1 cellular context compared by ENCODE assay signal in genomic region chr10:102743078-102743587, GRCh38.
TF ChIP-seq lines count a peak whose summit lies in the region.

No MANE protein-coding gene starts in this region.

TF ChIP-seq in K562, 482 proteins besides CTCF, POLR2A, EP300 and RAD21 (continued from another document and continues in another):
- no peak for TF ChIP-seq CEBPB (tag; IDR thresholded peaks at IDR 0.05)
- no peak for TF ChIP-seq E2F1 (CRISPR knock-in tag; IDR thresholded peaks at IDR 0.05)
- no peak for TF ChIP-seq ZHX1 (conservative IDR thresholded peaks at IDR 0.05; ENCODE audit: low read length)
- no peak for TF ChIP-seq ZNF561 (CRISPR knock-in tag; conservative IDR thresholded peaks at IDR 0.05)
- TF ChIP-seq PURB (CRISPR knock-in tag; IDR thresholded peaks at IDR 0.05; ENCODE audit: low read depth): no peak
- no peak for TF ChIP-seq FOXP1 (CRISPR knock-in tag; IDR thresholded peaks at IDR 0.05)
- no peak for TF ChIP-seq ZNF140 (CRISPR knock-in tag; IDR thresholded peaks at IDR 0.05)
- TF ChIP-seq NR2F6 (CRISPR knock-in tag; IDR thresholded peaks at IDR 0.05): no peak
- TF ChIP-seq ZNF143 (CRISPR knock-in tag; IDR thresholded peaks at IDR 0.05): no peak
- no peak for TF ChIP-seq ZBTB33 (CRISPR knock-in tag; IDR thresholded peaks at IDR 0.05)
- TF ChIP-seq GTF2A2 (tag; IDR thresholded peaks at IDR 0.05): peak; percentile 56; the same call in 1 of the 2 replicates
- TF ChIP-seq CREB1 (IDR thresholded peaks at IDR 0.05): no peak
- no peak for TF ChIP-seq CREB1 (CRISPR knock-in tag; IDR thresholded peaks at IDR 0.05)
- no peak for TF ChIP-seq USF1 (CRISPR knock-in tag; IDR thresholded peaks at IDR 0.05)
- TF ChIP-seq NELFE (IDR thresholded peaks at IDR 0.05; ENCODE audit: insufficient read depth, insufficient read length): no peak
- TF ChIP-seq RBM15 (IDR thresholded peaks at IDR 0.05; ENCODE audit: insufficient read depth, low read length): no peak
- no peak for TF ChIP-seq HOXB6 (CRISPR knock-in tag; IDR thresholded peaks at IDR 0.05; ENCODE audit: borderline replicate concordance)
- TF ChIP-seq CTBP1 (IDR thresholded peaks at IDR 0.05; ENCODE audit: borderline replicate concordance): no peak
- TF ChIP-seq CBX5 (IDR thresholded peaks at IDR 0.05; ENCODE audit: borderline replicate concordance, low read depth): no peak
- TF ChIP-seq MCM2 (IDR thresholded peaks at IDR 0.05; ENCODE audit: low read depth): no peak
- no peak for TF ChIP-seq SIN3B (IDR thresholded peaks at IDR 0.05; ENCODE audit: low read depth)
- TF ChIP-seq NFYB (IDR thresholded peaks at IDR 0.05; ENCODE audit: extremely low read depth, insufficient read length): no peak
- no peak for TF ChIP-seq NCOA4 (IDR thresholded peaks at IDR 0.05; ENCODE audit: partially characterized antibody)
- TF ChIP-seq RBM39 (optimal IDR thresholded peaks at IDR 0.05; ENCODE audit: low read depth, low read length): no peak
- TF ChIP-seq ZFPM2 (CRISPR knock-in tag; IDR thresholded peaks at IDR 0.05): no peak
- peak; percentile 72 for TF ChIP-seq DDX20 (tag; IDR thresholded peaks at IDR 0.05; ENCODE audit: low read depth)
- TF ChIP-seq ZNF512 (tag; IDR thresholded peaks at IDR 0.05): 0 out of 2 replicates have a peak, but pooled peaks have one; percentile 45
- no peak for TF ChIP-seq TCF7L2 (IDR thresholded peaks at IDR 0.05; ENCODE audit: low read depth, low read length)
- no peak for TF ChIP-seq TRIM25 (IDR thresholded peaks at IDR 0.05; ENCODE audit: borderline replicate concordance)
- no peak for TF ChIP-seq EZH2 (IDR thresholded peaks at IDR 0.05; ENCODE audit: borderline replicate concordance, low read depth, low read length)
- TF ChIP-seq HIVEP1 (CRISPR knock-in tag; IDR thresholded peaks at IDR 0.05): no peak
- no peak for TF ChIP-seq CHD2 (IDR thresholded peaks at IDR 0.05; ENCODE audit: low read depth, low read length)
- TF ChIP-seq ZKSCAN8 (CRISPR knock-in tag; IDR thresholded peaks at IDR 0.05): no peak
- TF ChIP-seq ZNF644 (tag; IDR thresholded peaks at IDR 0.05; ENCODE audit: low read depth): peak; percentile 79; the same call in 1 of the 2 replicates
- TF ChIP-seq MYC (IDR thresholded peaks at IDR 0.05; ENCODE audit: low read depth, low read length): no peak
- TF ChIP-seq MYC (CRISPR knock-in tag; IDR thresholded peaks at IDR 0.05; ENCODE audit: borderline replicate concordance, low read depth): peak; percentile 67; the same call in 1 of the 2 replicates
- no peak for TF ChIP-seq CSDE1 (IDR thresholded peaks at IDR 0.05)
- TF ChIP-seq ZNF445 (CRISPR knock-in tag; IDR thresholded peaks at IDR 0.05; ENCODE audit: low read depth): no peak
- TF ChIP-seq PHF21A (IDR thresholded peaks at IDR 0.05; ENCODE audit: borderline replicate concordance, low read depth): no peak
- TF ChIP-seq ZFP1 (CRISPR knock-in tag; IDR thresholded peaks at IDR 0.05): no peak
- TF ChIP-seq SMARCC2 (IDR thresholded peaks at IDR 0.05; ENCODE audit: low read depth): no peak
- no peak for TF ChIP-seq E2F6 (IDR thresholded peaks at IDR 0.05; ENCODE audit: borderline replicate concordance in 1 of 2, extremely low read depth in 1 of 2, insufficient read depth in 1 of 2, insufficient read length in 1 of 2, low read depth in 1 of 2, low read length in 1 of 2, poor library complexity in 1 of 2, severe bottlenecking in 1 of 2)
- no peak for TF ChIP-seq PHB (CRISPR knock-in tag; IDR thresholded peaks at IDR 0.05)
- no peak for TF ChIP-seq NR2C1 (IDR thresholded peaks at IDR 0.05)
- TF ChIP-seq NR2C1 (tag; IDR thresholded peaks at IDR 0.05): peak; percentile 44; the same call in 1 of the 2 replicates
- TF ChIP-seq ZNF589 (CRISPR knock-in tag; IDR thresholded peaks at IDR 0.05; ENCODE audit: low read depth): no peak; the same call in 1 of the 2 replicates
- TF ChIP-seq NR4A1 (CRISPR knock-in tag; IDR thresholded peaks at IDR 0.05): no peak
- peak; percentile 96 for TF ChIP-seq NR4A1 (tag; IDR thresholded peaks at IDR 0.05)
- no peak for TF ChIP-seq NFRKB (IDR thresholded peaks at IDR 0.05; ENCODE audit: low read depth)
- no peak for TF ChIP-seq HMG20A (CRISPR knock-in tag; conservative IDR thresholded peaks at IDR 0.05)
- TF ChIP-seq ZNF41 (CRISPR knock-in tag; conservative IDR thresholded peaks at IDR 0.05): 0 out of 2 replicates have a peak, but pooled peaks have one; percentile 9
- no peak for TF ChIP-seq DEAF1 (CRISPR knock-in tag; IDR thresholded peaks at IDR 0.05)
- TF ChIP-seq MTA1 (IDR thresholded peaks at IDR 0.05; ENCODE audit: borderline replicate concordance): no peak
- no peak for TF ChIP-seq ETV5 (CRISPR knock-in tag; IDR thresholded peaks at IDR 0.05; ENCODE audit: low read depth)
- TF ChIP-seq PTTG1 (tag; IDR thresholded peaks at IDR 0.05; ENCODE audit: low read depth): peak; percentile 86
- TF ChIP-seq XRCC5 (IDR thresholded peaks at IDR 0.05; ENCODE audit: low read depth, low read length): no peak
- TF ChIP-seq POLR2B (IDR thresholded peaks at IDR 0.05; ENCODE audit: low read depth, partially characterized antibody): peak; percentile 23
- TF ChIP-seq SMAD2 (IDR thresholded peaks at IDR 0.05; ENCODE audit: low read depth, low read length): no peak
- no peak for TF ChIP-seq ARID1B (IDR thresholded peaks at IDR 0.05)
- TF ChIP-seq ZNF449 (CRISPR knock-in tag; IDR thresholded peaks at IDR 0.05): no peak
- TF ChIP-seq THRA (IDR thresholded peaks at IDR 0.05): no peak
- no peak for TF ChIP-seq MBD2 (IDR thresholded peaks at IDR 0.05; ENCODE audit: borderline replicate concordance, low read depth)
- peak; percentile 52; the same call in 1 of the 2 replicates for TF ChIP-seq KLF6 (CRISPR knock-in tag; IDR thresholded peaks at IDR 0.05; ENCODE audit: borderline replicate concordance)
